Comparison of ENCODE assay signal across 32 cellular contexts in the genomic region with DNA sequence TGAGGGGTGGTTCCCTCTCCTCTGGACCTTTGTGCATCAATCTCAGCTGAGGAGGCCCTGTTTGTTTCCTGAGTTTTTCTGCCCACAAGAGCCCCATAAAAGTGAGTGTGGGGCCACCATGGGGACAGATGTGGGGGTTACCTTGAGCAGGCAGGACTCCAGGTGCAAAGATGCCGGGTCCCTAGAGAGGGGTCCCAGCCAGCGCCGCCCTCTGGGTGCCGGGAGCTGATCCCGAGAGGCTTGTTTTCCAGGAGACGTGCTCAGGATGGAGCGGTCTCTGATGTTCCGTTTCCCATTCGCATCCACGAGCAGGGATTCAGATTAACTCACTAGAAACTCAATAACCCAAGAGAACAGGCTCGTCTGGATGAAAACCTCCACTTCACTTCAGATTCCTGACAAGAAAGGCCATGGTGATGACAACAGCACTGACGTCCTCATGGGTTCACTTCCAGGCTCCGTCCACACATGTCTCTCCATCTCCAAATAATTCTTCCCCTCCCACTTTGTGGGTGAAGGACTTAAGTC. TPM values are rescaled to one million over a fixed set of nuclear protein-coding genes. Genes with fewer than 3 reads are reported as not detected.
"Had no signal": no experiment of that assay in that cellular context is flagged by ENCODE, and none has a peak within 500 bp of the region (broad histone marks: within the 10 kb centered on the region; RNA-seq: fewer than 3 reads in every experiment).

No MANE protein-coding gene starts in this region.

- H3K4me1 ChIP-seq: SJSA1 had no signal

- H3K27ac Mint-ChIP-seq: activated CD4-positive, alpha-beta T cell treated with anti-CD3 and anti-CD28 coated beads for 36 hours; activated naive CD4-positive, alpha-beta T cell treated with anti-CD3 and anti-CD28 coated beads, Interleukin-2, amount 50 U/mL, for 24 hours; activated T-cell treated with anti-CD3 and anti-CD28 coated beads, Interleukin-2, amount 50 U/mL, for 24 hours; activated T-helper 2 cell treated with anti-CD3 and anti-CD28 coated beads, Interferon-gamma antibody, Interleukin-2, Interleukin-4, amounts not matched to agents 10 μg/mL and 5 μg/mL and 100 μg/mL, durations not matched to agents 14 hours and 24 hours and 36 hours; T-helper 1 cell treated with Interleukin-12 subunit alpha and Interleukin-12 subunit beta and Interleukin-4 antibody, amounts not matched to agents 30 μg/mL and 1 μg/mL, for 36 hours; T-helper 2 cell treated with Interferon-gamma antibody and Interleukin-4, amounts not matched to agents 5 μg/mL and 100 μg/mL, for 36 hours; WTC11 had no signal

- H3K4me2 ChIP-seq: SK-N-SH had no signal

- DNase-seq: activated CD4-positive, alpha-beta T cell treated with anti-CD3 and anti-CD28 coated beads for 36 hours; activated CD4-positive, alpha-beta T cell treated with anti-CD3 and anti-CD28 coated beads, Interleukin-2, amount 10 ng/mL, durations not matched to agents 7 days and 5 days; activated CD4-positive, alpha-beta T cell treated with anti-CD3 and anti-CD28 coated beads, Interleukin-2, amount 50 U/mL, for 48 hours; activated CD8-positive, alpha-beta T cell treated with anti-CD3 and anti-CD28 coated beads, Interleukin-2, amount 10 ng/mL, durations not matched to agents 7 days and 5 days; activated gamma-delta T cell; activated naive CD4-positive, alpha-beta T cell treated with Interleukin-2 at 50 U/mL for 16 hours; activated T-cell treated with anti-CD3 and anti-CD28 coated beads, Interleukin-2, amount 50 U/mL, for 24 hours; anterior cingulate cortex; Karpas-422; MG63; NCI-H1048; NCI-H1105 treated with DMSO at 0.1 percent for 48 hours; NCI-H1436; NCI-H1694; NCI-H1930; NCI-H2081 treated with DMSO at 0.1 percent for 48 hours; NCI-H226; NCI-H524 treated with DMSO at 0.1 percent for 48 hours; SHP77 treated with DMSO at 0.1 percent for 48 hours; SK-N-SH had no signal

- H3K27me3 ChIP-seq: MG63 had no signal

- H3K27me3 Mint-ChIP-seq: activated CD4-positive, alpha-beta T cell treated with anti-CD3 and anti-CD28 coated beads for 36 hours; activated CD4-positive, alpha-beta T cell treated with anti-CD3 and anti-CD28 coated beads, Interleukin-2, amount 10 ng/mL, durations not matched to agents 7 days and 5 days; brain had no signal

- H3K36me3 ChIP-seq: MG63, SJSA1 had no signal

- ATAC-seq: activated CD4-positive, alpha-beta T cell treated with anti-CD3 and anti-CD28 coated beads for 36 hours; activated CD4-positive, CD25-positive, alpha-beta regulatory T cell treated with anti-CD3 and anti-CD28 coated beads, Interleukin-2, amount 50 U/mL, for 24 hours; activated CD8-positive, alpha-beta T cell treated with anti-CD3 and anti-CD28 coated beads, Interleukin-2, amount 10 ng/mL, durations not matched to agents 7 days and 5 days; Panc1; WTC11 had no signal

- H3K9me3 Mint-ChIP-seq: activated naive CD4-positive, alpha-beta T cell treated with anti-CD3 and anti-CD28 coated beads, Interleukin-2, amount 50 U/mL, for 24 hours; central memory CD8-positive, alpha-beta T cell had no signal

- H3K9ac ChIP-seq: SK-N-SH had no signal

- H3K36me3 Mint-ChIP-seq: activated naive CD4-positive, alpha-beta T cell treated with anti-CD3 and anti-CD28 coated beads, Interleukin-2, amount 50 U/mL, for 24 hours had no signal

- H3K9me3 ChIP-seq: MG63, SJSA1, SK-N-SH had no signal

- H3K4me3 ChIP-seq: MG63, SJSA1 had no signal

- H3K4me3 Mint-ChIP-seq: activated CD4-positive, alpha-beta T cell treated with anti-CD3 and anti-CD28 coated beads for 36 hours; activated CD4-positive, alpha-beta T cell treated with anti-CD3 and anti-CD28 coated beads, Interleukin-2, amount 10 ng/mL, durations not matched to agents 7 days and 5 days; activated CD8-positive, alpha-beta T cell treated with anti-CD3 and anti-CD28 coated beads, Interleukin-2, amount 10 ng/mL, durations not matched to agents 7 days and 5 days; activated naive CD4-positive, alpha-beta T cell treated with anti-CD3 and anti-CD28 coated beads, Interleukin-2, amount 50 U/mL, for 24 hours; activated T-cell treated with anti-CD3 and anti-CD28 coated beads, Interleukin-2, amount 50 U/mL, for 24 hours; brain; T-helper 1 cell treated with Interleukin-12 subunit alpha and Interleukin-12 subunit beta and Interleukin-4 antibody, amounts not matched to agents 30 μg/mL and 1 μg/mL, for 36 hours; T-helper 2 cell treated with Interferon-gamma antibody and Interleukin-4, amounts not matched to agents 5 μg/mL and 100 μg/mL, for 36 hours; WTC11 had no signal

- H3K27ac ChIP-seq: SJSA1 had no signal

RNA-seq across cellular contexts. Expression of gene MYT1, which starts 21.9 kb away (rescaled TPM):
- total RNA-seq: activated CD4-positive, alpha-beta T cell treated with anti-CD3 and anti-CD28 coated beads, Interleukin-2, amount 10 ng/mL, durations not matched to agents 7 days and 5 days; activated CD8-positive, alpha-beta T cell treated with anti-CD3 and anti-CD28 coated beads, Interleukin-2, amount 10 ng/mL, durations not matched to agents 7 days and 5 days; activated T-helper 2 cell treated with anti-CD3 and anti-CD28 coated beads, Interferon-gamma antibody, Interleukin-2, Interleukin-4, amounts not matched to agents 10 μg/mL and 5 μg/mL and 100 μg/mL, durations not matched to agents 14 hours and 24 hours and 36 hours; NCI-H460; RPMI7951; SJSA1 had no signal
